In the genomic region with DNA sequence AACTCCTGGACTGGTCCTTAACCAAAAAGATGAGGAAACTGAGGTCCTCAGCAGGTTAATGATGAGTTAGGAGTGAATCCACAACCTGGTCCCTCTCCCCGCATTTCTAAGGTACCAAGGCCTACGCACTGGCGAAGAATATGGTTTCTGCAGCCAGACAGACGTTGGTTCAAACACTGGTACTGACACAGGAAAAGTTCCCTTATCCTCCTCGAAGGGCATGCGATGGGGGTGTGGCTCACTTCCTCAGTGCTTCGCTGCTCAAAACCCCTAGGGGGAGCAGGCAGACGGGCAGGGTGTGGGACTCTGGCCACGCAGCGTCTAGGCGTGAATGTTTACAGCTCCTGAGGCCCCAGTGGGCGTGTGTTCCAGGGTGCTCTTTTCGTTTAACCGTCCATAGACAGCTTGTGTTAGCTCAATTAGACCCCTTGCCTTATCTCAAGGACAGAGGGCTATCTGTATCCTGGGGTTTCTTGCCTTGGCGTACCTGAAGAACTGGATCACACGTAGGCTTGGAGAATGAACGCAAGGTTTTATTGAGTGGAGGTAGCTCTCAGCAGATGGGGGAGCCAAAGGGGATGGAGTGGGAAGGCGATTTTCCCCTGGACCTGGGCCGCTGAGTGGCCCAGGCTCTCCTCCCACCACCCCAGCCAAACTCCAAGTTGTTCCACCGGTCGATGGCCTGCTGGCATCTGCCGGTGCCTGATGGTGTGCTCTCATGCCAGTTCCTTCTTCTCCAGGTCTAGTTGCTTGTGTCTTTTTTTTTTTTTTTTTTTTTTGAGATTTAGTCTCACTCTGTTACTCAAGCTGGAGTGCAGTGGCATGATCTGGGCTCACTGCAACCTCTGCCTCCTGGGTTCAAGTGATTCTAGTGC, we compare ENCODE assay signal across 1 cellular context.
TF ChIP-seq lines count a peak whose summit lies in the region.

No MANE protein-coding gene starts in this region.

TF ChIP-seq in GM23338, 12 proteins besides CTCF, POLR2A, EP300 and RAD21 (continued from another document):
- TF ChIP-seq, protein P1, sequence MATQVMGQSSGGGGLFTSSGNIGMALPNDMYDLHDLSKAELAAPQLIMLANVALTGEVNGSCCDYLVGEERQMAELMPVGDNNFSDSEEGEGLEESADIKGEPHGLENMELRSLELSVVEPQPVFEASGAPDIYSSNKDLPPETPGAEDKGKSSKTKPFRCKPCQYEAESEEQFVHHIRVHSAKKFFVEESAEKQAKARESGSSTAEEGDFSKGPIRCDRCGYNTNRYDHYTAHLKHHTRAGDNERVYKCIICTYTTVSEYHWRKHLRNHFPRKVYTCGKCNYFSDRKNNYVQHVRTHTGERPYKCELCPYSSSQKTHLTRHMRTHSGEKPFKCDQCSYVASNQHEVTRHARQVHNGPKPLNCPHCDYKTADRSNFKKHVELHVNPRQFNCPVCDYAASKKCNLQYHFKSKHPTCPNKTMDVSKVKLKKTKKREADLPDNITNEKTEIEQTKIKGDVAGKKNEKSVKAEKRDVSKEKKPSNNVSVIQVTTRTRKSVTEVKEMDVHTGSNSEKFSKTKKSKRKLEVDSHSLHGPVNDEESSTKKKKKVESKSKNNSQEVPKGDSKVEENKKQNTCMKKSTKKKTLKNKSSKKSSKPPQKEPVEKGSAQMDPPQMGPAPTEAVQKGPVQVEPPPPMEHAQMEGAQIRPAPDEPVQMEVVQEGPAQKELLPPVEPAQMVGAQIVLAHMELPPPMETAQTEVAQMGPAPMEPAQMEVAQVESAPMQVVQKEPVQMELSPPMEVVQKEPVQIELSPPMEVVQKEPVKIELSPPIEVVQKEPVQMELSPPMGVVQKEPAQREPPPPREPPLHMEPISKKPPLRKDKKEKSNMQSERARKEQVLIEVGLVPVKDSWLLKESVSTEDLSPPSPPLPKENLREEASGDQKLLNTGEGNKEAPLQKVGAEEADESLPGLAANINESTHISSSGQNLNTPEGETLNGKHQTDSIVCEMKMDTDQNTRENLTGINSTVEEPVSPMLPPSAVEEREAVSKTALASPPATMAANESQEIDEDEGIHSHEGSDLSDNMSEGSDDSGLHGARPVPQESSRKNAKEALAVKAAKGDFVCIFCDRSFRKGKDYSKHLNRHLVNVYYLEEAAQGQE (IDR thresholded peaks at IDR 0.05; ENCODE audit: unreplicated experiment): no peak
- TF ChIP-seq EZH2 (IDR thresholded peaks at IDR 0.05; ENCODE audit: low read depth, unreplicated experiment) (no peak), ZNF114 (CRISPR knock-in tag; IDR thresholded peaks at IDR 0.05) (no peak), EZH2phosphoT487 (IDR thresholded peaks at IDR 0.05; ENCODE audit: unreplicated experiment) (no peak)
